Comparison of ENCODE assay signal across 13 cellular contexts in the genomic region with DNA sequence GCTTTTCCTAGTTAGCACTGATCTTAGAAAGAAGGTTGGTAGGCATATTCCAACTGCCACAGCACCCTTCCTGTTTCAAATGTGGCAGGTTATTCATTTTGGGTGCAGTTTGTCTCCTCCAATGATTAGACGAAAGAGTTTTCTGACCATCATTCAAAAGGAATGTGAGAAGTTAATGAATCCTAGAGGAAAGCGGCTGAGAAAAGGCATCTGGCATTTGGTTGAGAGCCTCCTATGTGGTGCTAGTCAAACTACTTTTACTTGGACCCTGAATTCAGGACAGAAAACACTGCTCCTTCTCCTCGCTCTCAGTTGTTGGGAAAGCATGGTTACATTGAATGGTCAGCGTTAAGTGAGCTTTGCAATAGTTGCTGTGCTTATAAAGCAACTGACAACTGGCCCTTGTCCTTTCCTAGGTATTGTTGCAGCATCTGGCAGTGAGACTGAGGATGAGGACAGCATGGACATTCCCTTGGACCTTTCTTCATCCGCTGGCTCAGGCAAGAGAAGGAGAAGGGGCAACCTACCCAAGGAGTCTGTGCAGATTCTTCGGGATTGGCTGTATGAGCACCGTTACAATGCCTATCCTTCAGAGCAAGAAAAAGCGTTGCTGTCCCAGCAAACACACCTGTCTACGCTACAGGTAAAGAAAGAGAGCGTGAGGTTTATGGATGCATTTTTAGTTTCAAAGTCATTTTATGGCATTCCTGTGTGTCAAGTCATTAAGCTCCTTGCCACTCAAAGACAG. TPM values are rescaled to one million over a fixed set of nuclear protein-coding genes. Genes with fewer than 3 reads are reported as not detected.
DNase-seq lines count a peak whose midpoint lies in the region; ATAC-seq and TF ChIP-seq lines count a peak whose summit lies in the region.
"Had no signal": no experiment of that assay in that cellular context is flagged by ENCODE, and none has a peak within 500 bp of the region (broad histone marks: within the 10 kb centered on the region; RNA-seq: fewer than 3 reads in every experiment).

No MANE protein-coding gene starts in this region.

- H3K36me3 Mint-ChIP-seq in nephron progenitor cell (ENCODE audit: low read depth), result peaks cover 51% of the 10 kb centered on the region
- H3K36me3 Mint-ChIP-seq in activated CD8-positive, alpha-beta T cell treated with anti-CD3 and anti-CD28 coated beads for 36 hours (ENCODE audit: low read depth), result peaks cover 56% of the 10 kb centered on the region

- H3K4me1 ChIP-seq in BLaER1 treated with 17β-estradiol and CSF1 and Interleukin-3, amounts not matched to agents 10 nM and 100 nM, result peaks cover 30 to 60% (median 48%) of the 10 kb centered on the region in 10 experiments

- DNase-seq in NCI-H226, result peak; percentile 65
- no peak for DNase-seq in erythroblast (lab: John Stamatoyannopoulos, UW)
- no peak for DNase-seq in nephron progenitor cell
- no peak for DNase-seq in NCI-H1694 treated with DMSO at 0.1 percent for 48 hours (lab: John Stamatoyannopoulos, UW)
- DNase-seq in activated CD4-positive, alpha-beta T cell treated with anti-CD3 and anti-CD28 coated beads for 48 hours, result no peak
- no peak for DNase-seq in activated CD8-positive, alpha-beta T cell treated with anti-CD3 and anti-CD28 coated beads for 36 hours
- DNase-seq: MM.1S, ovary, substantia nigra, T-helper 9 cell had no signal

- peak overlapping the region in 5 of 11 experiments; percentile 1 to 99 (median 4); a peak in 6 of 22 replicates for H3K9ac ChIP-seq in BLaER1 treated with 17β-estradiol and CSF1 and Interleukin-3, amounts not matched to agents 10 nM and 100 nM

- peaks cover 0 to 34% (median 7%) of the 10 kb centered on the region in 11 experiments; a peak in 10 of 22 replicates for H3K9me3 ChIP-seq in BLaER1 treated with 17β-estradiol and CSF1 and Interleukin-3, amounts not matched to agents 10 nM and 100 nM (replicated peaks in 1 of 11)
- H3K9me3 ChIP-seq: ovary had no signal

- no peak for TF ChIP-seq CTCF in nephron progenitor cell (IDR thresholded peaks at IDR 0.05)
- no peak for TF ChIP-seq CTCF in activated CD8-positive, alpha-beta T cell treated with anti-CD3 and anti-CD28 coated beads for 36 hours (IDR thresholded peaks at IDR 0.05)

- CTCF ChIA-PET in activated CD8-positive, alpha-beta T cell treated with anti-CD3 and anti-CD28 coated beads for 36 hours (lab: Charles Lee), result interaction anchor here (0.7 to 4.5 kb wide), 11 partner anchors 9 to 210 kb away, joined by 3 to 60 read pairs (median 9); no protein-coding TSS in a partner anchor

- peak; percentile 7 for TF ChIP-seq POLR2A in erythroblast (IDR thresholded peaks at IDR 0.05; ENCODE audit: low read length)

- peaks cover 71 to 100% (median 93%) of the 10 kb centered on the region in 11 experiments for H4K20me1 ChIP-seq in BLaER1 treated with 17β-estradiol and CSF1 and Interleukin-3, amounts not matched to agents 10 nM and 100 nM

- H3K27ac Mint-ChIP-seq in nephron progenitor cell, result no peak overlapping the region
- H3K27ac Mint-ChIP-seq in activated CD8-positive, alpha-beta T cell treated with anti-CD3 and anti-CD28 coated beads for 36 hours, result no peak overlapping the region

- no peaks in the 10 kb centered on the region for H3K27me3 Mint-ChIP-seq in nephron progenitor cell (ENCODE audit: low read depth, poor library complexity)
- H3K27me3 Mint-ChIP-seq in activated CD8-positive, alpha-beta T cell treated with anti-CD3 and anti-CD28 coated beads for 36 hours, result no peaks in the 10 kb centered on the region
- H3K27me3 Mint-ChIP-seq: central memory CD8-positive, alpha-beta T cell had no signal

- peak overlapping the region; percentile 16 to 96 (median 93); a peak in 20 of 22 replicates for H3K4me2 ChIP-seq in BLaER1 treated with 17β-estradiol and CSF1 and Interleukin-3, amounts not matched to agents 10 nM and 100 nM

- ATAC-seq in HG03442 (IDR thresholded peaks at IDR 0.05; ENCODE audit: unreplicated experiment), result no peak
- no peak for ATAC-seq in activated CD8-positive, alpha-beta T cell treated with anti-CD3 and anti-CD28 coated beads for 36 hours

- H3K9me3 Mint-ChIP-seq in nephron progenitor cell, result peaks cover 23% of the 10 kb centered on the region
- H3K9me3 Mint-ChIP-seq in activated CD8-positive, alpha-beta T cell treated with anti-CD3 and anti-CD28 coated beads for 36 hours, result peaks cover 3% of the 10 kb centered on the region

- no peak overlapping the region; a peak in 1 of 22 replicates for H3K27ac ChIP-seq in BLaER1 treated with 17β-estradiol and CSF1 and Interleukin-3, amounts not matched to agents 10 nM and 100 nM

- peaks cover 66% of the 10 kb centered on the region for H3K4me1 Mint-ChIP-seq in nephron progenitor cell
- H3K4me1 Mint-ChIP-seq in activated CD8-positive, alpha-beta T cell treated with anti-CD3 and anti-CD28 coated beads for 36 hours (ENCODE audit: low read depth), result peaks cover 68% of the 10 kb centered on the region

- H3K36me3 ChIP-seq in BLaER1 treated with 17β-estradiol and CSF1 and Interleukin-3, amounts not matched to agents 10 nM and 100 nM, result peaks cover 50 to 91% (median 69%) of the 10 kb centered on the region in 11 experiments
- H3K36me3 ChIP-seq: ovary had no signal

- intact Hi-C loops in activated CD8-positive, alpha-beta T cell treated with anti-CD3 and anti-CD28 coated beads for 36 hours (cut with micrococcal nuclease), result no loop called here

- peak overlapping the region; percentile 91 for H3K4me3 Mint-ChIP-seq in nephron progenitor cell
- no peak overlapping the region for H3K4me3 Mint-ChIP-seq in activated CD8-positive, alpha-beta T cell treated with anti-CD3 and anti-CD28 coated beads for 36 hours
- H3K4me3 Mint-ChIP-seq: central memory CD8-positive, alpha-beta T cell had no signal

- POLR2A ChIA-PET in activated CD8-positive, alpha-beta T cell treated with anti-CD3 and anti-CD28 coated beads for 36 hours (lab: Charles Lee), result interaction anchor here (1.4 kb wide), 1 partner anchor 159 kb away, joined by 3 read pairs; no protein-coding TSS in a partner anchor

- no peak overlapping the region for H3K4me3 ChIP-seq in BLaER1 treated with 17β-estradiol and CSF1 and Interleukin-3, amounts not matched to agents 10 nM and 100 nM
- H3K4me3 ChIP-seq: ovary had no signal

- no peaks in the 10 kb centered on the region for H3K27me3 ChIP-seq in BLaER1 treated with 17β-estradiol and CSF1 and Interleukin-3, amounts not matched to agents 10 nM and 100 nM
- H3K27me3 ChIP-seq: ovary had no signal

RNA-seq across cellular contexts. Expression of gene TGIF1, which starts 6.1 kb away (rescaled TPM):
- 10 to 100 TPM; 33.3 to 34.5 TPM for total RNA-seq in activated CD8-positive, alpha-beta T cell treated with anti-CD3 and anti-CD28 coated beads for 36 hours
